9 cellular contexts compared by ENCODE assay signal in the genomic region with DNA sequence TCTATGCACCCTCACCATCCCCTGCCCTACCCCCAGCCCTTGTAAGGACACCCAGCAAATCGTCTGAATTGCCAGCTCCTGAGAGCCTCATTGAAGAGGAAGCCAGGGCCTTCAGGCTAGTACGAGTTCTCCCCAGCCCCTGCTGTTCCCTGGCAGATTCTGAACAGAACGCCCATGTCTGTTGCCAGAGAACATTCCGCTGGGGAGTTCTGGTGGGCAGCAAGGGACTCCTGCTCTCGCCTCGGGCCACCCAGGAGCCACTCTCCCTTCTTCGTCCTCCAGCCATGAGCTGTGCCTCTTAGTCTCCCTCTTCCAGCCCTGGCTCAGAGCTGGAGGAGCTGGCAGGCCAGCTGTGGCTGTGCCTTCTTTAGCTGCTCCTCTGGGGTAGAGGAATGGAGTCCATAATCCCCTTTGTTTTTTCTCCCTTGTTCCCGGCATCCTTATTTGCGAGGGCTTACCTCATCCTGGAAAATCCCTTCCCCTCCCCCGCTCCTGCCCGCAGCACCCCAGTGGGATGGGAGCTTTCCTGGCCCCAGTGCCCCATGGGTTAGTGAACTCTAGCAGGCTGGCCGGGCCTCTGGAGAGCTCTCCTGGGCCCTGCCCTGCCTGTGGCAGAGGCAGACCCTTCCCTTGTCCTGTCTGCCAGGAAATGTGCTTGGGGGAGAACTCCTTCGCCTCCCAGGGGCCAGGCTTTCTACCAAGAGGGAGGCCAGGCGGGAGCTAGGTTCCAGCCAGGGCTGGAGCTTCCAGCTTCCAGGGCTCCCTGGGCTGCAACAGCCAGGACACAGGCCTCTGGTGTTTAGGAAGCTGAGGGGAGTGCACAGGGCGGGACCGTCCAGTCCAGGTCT. TPM values are rescaled to one million over a fixed set of nuclear protein-coding genes. Genes with fewer than 3 reads are reported as not detected.
DNase-seq lines count a peak whose midpoint lies in the region; ATAC-seq and TF ChIP-seq lines count a peak whose summit lies in the region.
"Had no signal": no experiment of that assay in that cellular context is flagged by ENCODE, and none has a peak within 500 bp of the region (broad histone marks: within the 10 kb centered on the region; RNA-seq: fewer than 3 reads in every experiment).

No MANE protein-coding gene starts in this region.

- no peaks in the 10 kb centered on the region for H3K27me3 ChIP-seq in vagina

- no peaks in the 10 kb centered on the region for H3K9me3 Mint-ChIP-seq in activated CD4-positive, alpha-beta T cell treated with anti-CD3 and anti-CD28 coated beads, Interleukin-2, amount 10 ng/mL, durations not matched to agents 24 days and 14 days
- H3K9me3 Mint-ChIP-seq in effector memory CD8-positive, alpha-beta T cell, result no peaks in the 10 kb centered on the region
- H3K9me3 Mint-ChIP-seq in activated naive CD8-positive, alpha-beta T cell treated with anti-CD3 and anti-CD28 coated beads for 36 hours, result no peaks in the 10 kb centered on the region

- intact Hi-C loops in activated CD4-positive, alpha-beta T cell treated with anti-CD3 and anti-CD28 coated beads, Interleukin-2, amount 10 ng/mL, durations not matched to agents 24 days and 14 days (cut with micrococcal nuclease), result no loop called here
- intact Hi-C loops in vagina (cut with DNase I), result no loop called here

- WGBS in mesodermal cell (ENCODE audit: insufficient coverage in 2 of 2), 2 experiments, result 48 to 58% methylated on average over 11 to 14 of the region's 16 CpGs

- no peak overlapping the region for H3K4me3 Mint-ChIP-seq in activated CD4-positive, alpha-beta T cell treated with anti-CD3 and anti-CD28 coated beads, Interleukin-2, amount 10 ng/mL, durations not matched to agents 24 days and 14 days
- H3K4me3 Mint-ChIP-seq in effector memory CD8-positive, alpha-beta T cell, result no peak overlapping the region
- no peak overlapping the region for H3K4me3 Mint-ChIP-seq in activated naive CD8-positive, alpha-beta T cell treated with anti-CD3 and anti-CD28 coated beads for 36 hours
- H3K4me3 Mint-ChIP-seq: B cell had no signal

- H3K27ac ChIP-seq in mesodermal cell (ENCODE audit: low read depth, low read length, severe bottlenecking), result peak overlapping the region; percentile 93
- peak overlapping the region; percentile 77 for H3K27ac ChIP-seq in vagina

- no peaks in the 10 kb centered on the region for H3K27me3 Mint-ChIP-seq in activated CD4-positive, alpha-beta T cell treated with anti-CD3 and anti-CD28 coated beads, Interleukin-2, amount 10 ng/mL, durations not matched to agents 24 days and 14 days
- no peaks in the 10 kb centered on the region for H3K27me3 Mint-ChIP-seq in effector memory CD8-positive, alpha-beta T cell
- no peaks in the 10 kb centered on the region for H3K27me3 Mint-ChIP-seq in activated naive CD8-positive, alpha-beta T cell treated with anti-CD3 and anti-CD28 coated beads for 36 hours
- H3K27me3 Mint-ChIP-seq: B cell had no signal

- H3K4me3 ChIP-seq in mesodermal cell (ENCODE audit: extremely low read depth, insufficient read depth, low read length, poor library complexity, severe bottlenecking) (no peak overlapping the region), vagina (no peak overlapping the region)

- peaks cover 29% of the 10 kb centered on the region for H3K36me3 ChIP-seq in mesodermal cell (ENCODE audit: control insufficient read depth, insufficient read depth, low read length)
- H3K36me3 ChIP-seq in vagina, result peaks cover 0 to 16% of the 10 kb centered on the region in 2 donors

- no peak for DNase-seq in activated CD4-positive, alpha-beta T cell treated with anti-CD3 and anti-CD28 coated beads, Interleukin-2, amount 10 ng/mL, durations not matched to agents 24 days and 14 days
- no peak for DNase-seq in activated CD4-positive, alpha-beta T cell treated with anti-CD3 and anti-CD28 coated beads for 4 hours
- no peak for DNase-seq in effector memory CD8-positive, alpha-beta T cell
- DNase-seq in vagina (ENCODE audit: extremely low spot score in 2 of 2) (no peak), HuH-7 (ENCODE audit: low spot score) (no peak)
- no peak for DNase-seq in activated naive CD4-positive, alpha-beta T cell (lab: John Stamatoyannopoulos, UW)
- DNase-seq in activated naive CD8-positive, alpha-beta T cell treated with anti-CD3 and anti-CD28 coated beads for 36 hours, result no peak

- peaks cover 11% of the 10 kb centered on the region for H3K4me1 Mint-ChIP-seq in activated CD4-positive, alpha-beta T cell treated with anti-CD3 and anti-CD28 coated beads, Interleukin-2, amount 10 ng/mL, durations not matched to agents 24 days and 14 days
- H3K4me1 Mint-ChIP-seq in effector memory CD8-positive, alpha-beta T cell (ENCODE audit: low read depth in 2 of 2), result peaks cover 4 to 8% of the 10 kb centered on the region in 2 donors
- peaks cover 11% of the 10 kb centered on the region for H3K4me1 Mint-ChIP-seq in activated naive CD8-positive, alpha-beta T cell treated with anti-CD3 and anti-CD28 coated beads for 36 hours

- peaks cover 78% of the 10 kb centered on the region for H3K4me1 ChIP-seq in mesodermal cell (ENCODE audit: control insufficient read depth, insufficient read depth, low read length, poor library complexity, severe bottlenecking)
- peaks cover 53% of the 10 kb centered on the region for H3K4me1 ChIP-seq in vagina

- ATAC-seq in effector memory CD8-positive, alpha-beta T cell (replicated peaks), result no peak

- H3K36me3 Mint-ChIP-seq in activated CD4-positive, alpha-beta T cell treated with anti-CD3 and anti-CD28 coated beads, Interleukin-2, amount 10 ng/mL, durations not matched to agents 24 days and 14 days (ENCODE audit: low read depth), result no peaks in the 10 kb centered on the region
- H3K36me3 Mint-ChIP-seq in effector memory CD8-positive, alpha-beta T cell (ENCODE audit: insufficient read depth), result no peaks in the 10 kb centered on the region
- no peaks in the 10 kb centered on the region for H3K36me3 Mint-ChIP-seq in activated naive CD8-positive, alpha-beta T cell treated with anti-CD3 and anti-CD28 coated beads for 36 hours

- TF ChIP-seq CTCF in vagina (IDR thresholded peaks at IDR 0.05), result no peak

- no peak for TF ChIP-seq POLR2A in vagina (IDR thresholded peaks at IDR 0.05)

- H3K9me3 ChIP-seq in mesodermal cell (ENCODE audit: control insufficient read depth, low read length) (peaks cover 13% of the 10 kb centered on the region), vagina (no peaks in the 10 kb centered on the region)

- peak overlapping the region; percentile 35 for H3K27ac Mint-ChIP-seq in activated CD4-positive, alpha-beta T cell treated with anti-CD3 and anti-CD28 coated beads, Interleukin-2, amount 10 ng/mL, durations not matched to agents 24 days and 14 days
- peak overlapping the region; percentile 44 to 83 for H3K27ac Mint-ChIP-seq in effector memory CD8-positive, alpha-beta T cell
- H3K27ac Mint-ChIP-seq in activated naive CD8-positive, alpha-beta T cell treated with anti-CD3 and anti-CD28 coated beads for 36 hours, result no peak overlapping the region
- H3K27ac Mint-ChIP-seq: B cell had no signal

RNA-seq across cellular contexts. Expression of gene TRIM8, which starts 16.6 kb away (rescaled TPM):
- total RNA-seq in activated CD4-positive, alpha-beta T cell treated with anti-CD3 and anti-CD28 coated beads, Interleukin-2, amount 10 ng/mL, durations not matched to agents 24 days and 14 days, result 85.5 and 85.7 TPM in 2 replicates
- polyA plus RNA-seq in mesodermal cell (2013, experiment 1 of 2), result 138 TPM
- 118 TPM for polyA plus RNA-seq in mesodermal cell (2013, experiment 2 of 2)
- 126 TPM for total RNA-seq in vagina
- total RNA-seq in activated naive CD8-positive, alpha-beta T cell treated with anti-CD3 and anti-CD28 coated beads for 36 hours, result 10 to 100 TPM; 40.4 to 41.8 TPM
